ENCODE assay signal across 34 cellular contexts in genomic region chr3:73839032-73839431, GRCh38.
"Had no signal": no experiment of that assay in that cellular context is flagged by ENCODE, and none has a peak within 500 bp of the region (broad histone marks: within the 10 kb centered on the region; RNA-seq: fewer than 3 reads in every experiment).

No MANE protein-coding gene starts in this region.

- H3K36me3 ChIP-seq: MG63 had no signal

- H3K4me3 ChIP-seq: MG63 had no signal

- H3K27me3 ChIP-seq: MG63 had no signal

- H3K9me3 ChIP-seq: MG63 had no signal

- DNase-seq: Karpas-422, Kasumi-1, MG63, MM.1S, MV-4-11, NCI-H1048, NCI-H1092, NCI-H1092 treated with DMSO at 0.1 percent for 48 hours, NCI-H1105, NCI-H1105 treated with DMSO at 0.1 percent for 48 hours, NCI-H1417, NCI-H1417 treated with DMSO at 0.1 percent for 48 hours, NCI-H1436, NCI-H1436 treated with DMSO at 0.1 percent for 48 hours, NCI-H146, NCI-H1694, NCI-H1694 treated with DMSO at 0.1 percent for 48 hours, NCI-H187, NCI-H187 treated with DMSO at 0.1 percent for 48 hours, NCI-H1930, NCI-H2029, NCI-H2029 treated with DMSO at 0.1 percent for 48 hours, NCI-H2081, NCI-H2081 treated with DMSO at 0.1 percent for 48 hours, NCI-H2107, NCI-H2171, NCI-H2171 treated with DMSO at 0.1 percent for 48 hours, NCI-H2227 treated with DMSO at 0.1 percent for 48 hours, NCI-H226, NCI-H345, NCI-H446, NCI-H446 treated with DMSO at 0.1 percent for 48 hours, NCI-H510A, NCI-H510A treated with DMSO at 0.1 percent for 48 hours had no signal
